Comparison of ENCODE assay signal across 1 cellular context in genomic region chrX:13427441-13428054, GRCh38.
TF ChIP-seq lines count a peak whose summit lies in the region.

No MANE protein-coding gene starts in this region.

TF ChIP-seq in HCT116, 20 proteins besides CTCF, POLR2A, EP300 and RAD21:
- TF ChIP-seq MAX (IDR thresholded peaks at IDR 0.05) (no peak), EZH2phosphoT487 (IDR thresholded peaks at IDR 0.05; ENCODE audit: borderline replicate concordance) (no peak), YY1 (IDR thresholded peaks at IDR 0.05; ENCODE audit: extremely low read depth, insufficient replicate concordance, low read depth, low read length) (no peak)
TF ChIP-seq in HCT116: peak in this region for 0.
